ENCODE assay signal across 1 cellular context in the genomic region with DNA sequence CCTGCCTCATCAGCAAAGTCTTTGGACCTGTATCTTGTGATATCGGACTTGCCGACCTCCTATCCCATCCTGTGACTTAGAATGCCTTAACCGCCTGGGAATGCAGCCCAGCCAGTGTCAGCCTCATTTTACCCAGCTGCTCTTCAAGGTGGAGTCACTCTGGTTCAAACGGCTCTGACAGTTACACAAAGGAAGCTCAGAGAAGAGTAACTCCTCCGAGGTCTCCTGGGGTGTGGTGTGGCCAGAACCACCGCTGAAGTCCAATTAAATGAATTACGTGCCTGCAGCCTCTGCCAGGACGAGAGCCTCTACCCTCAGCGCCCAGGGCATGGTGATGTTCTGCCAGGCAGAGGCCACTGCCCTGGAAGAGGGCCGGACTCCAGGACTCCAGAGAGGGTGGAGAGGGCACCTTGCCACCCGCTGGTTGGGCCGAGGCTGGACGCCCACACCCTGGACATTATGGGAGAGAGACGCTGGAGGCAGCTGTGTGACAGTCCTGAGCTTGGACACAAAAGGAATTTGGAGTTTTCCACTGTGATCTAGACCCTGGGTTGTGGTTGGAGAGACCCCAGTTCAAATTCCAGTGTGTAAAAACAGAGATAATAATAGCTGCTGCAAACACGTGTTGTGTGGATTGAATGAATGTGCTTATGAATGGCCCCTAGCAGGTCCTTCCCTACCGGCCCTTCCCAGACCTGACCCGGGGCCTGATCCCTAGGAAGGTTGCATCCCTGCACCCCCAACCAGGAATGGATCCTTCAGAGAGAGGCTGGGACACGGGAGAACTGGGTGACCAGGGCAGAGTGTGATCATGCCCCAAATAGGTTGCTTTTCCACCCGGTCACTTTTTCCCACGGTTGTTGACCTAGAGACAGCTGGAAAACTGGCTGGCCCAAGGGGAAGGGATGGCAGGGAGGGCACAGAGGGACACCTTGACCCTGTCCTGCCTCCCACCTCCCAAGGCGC.
TF ChIP-seq lines count a peak whose summit lies in the region.

No MANE protein-coding gene starts in this region.

TF ChIP-seq in WTC11, 78 proteins besides CTCF, POLR2A, EP300 and RAD21 (continued from another document):
- TF ChIP-seq, protein P1, sequence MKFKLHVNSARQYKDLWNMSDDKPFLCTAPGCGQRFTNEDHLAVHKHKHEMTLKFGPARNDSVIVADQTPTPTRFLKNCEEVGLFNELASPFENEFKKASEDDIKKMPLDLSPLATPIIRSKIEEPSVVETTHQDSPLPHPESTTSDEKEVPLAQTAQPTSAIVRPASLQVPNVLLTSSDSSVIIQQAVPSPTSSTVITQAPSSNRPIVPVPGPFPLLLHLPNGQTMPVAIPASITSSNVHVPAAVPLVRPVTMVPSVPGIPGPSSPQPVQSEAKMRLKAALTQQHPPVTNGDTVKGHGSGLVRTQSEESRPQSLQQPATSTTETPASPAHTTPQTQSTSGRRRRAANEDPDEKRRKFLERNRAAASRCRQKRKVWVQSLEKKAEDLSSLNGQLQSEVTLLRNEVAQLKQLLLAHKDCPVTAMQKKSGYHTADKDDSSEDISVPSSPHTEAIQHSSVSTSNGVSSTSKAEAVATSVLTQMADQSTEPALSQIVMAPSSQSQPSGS (CRISPR knock-in tag; IDR thresholded peaks at IDR 0.05; ENCODE audit: borderline replicate concordance, low read depth), result no peak
- TF ChIP-seq, protein P2, sequence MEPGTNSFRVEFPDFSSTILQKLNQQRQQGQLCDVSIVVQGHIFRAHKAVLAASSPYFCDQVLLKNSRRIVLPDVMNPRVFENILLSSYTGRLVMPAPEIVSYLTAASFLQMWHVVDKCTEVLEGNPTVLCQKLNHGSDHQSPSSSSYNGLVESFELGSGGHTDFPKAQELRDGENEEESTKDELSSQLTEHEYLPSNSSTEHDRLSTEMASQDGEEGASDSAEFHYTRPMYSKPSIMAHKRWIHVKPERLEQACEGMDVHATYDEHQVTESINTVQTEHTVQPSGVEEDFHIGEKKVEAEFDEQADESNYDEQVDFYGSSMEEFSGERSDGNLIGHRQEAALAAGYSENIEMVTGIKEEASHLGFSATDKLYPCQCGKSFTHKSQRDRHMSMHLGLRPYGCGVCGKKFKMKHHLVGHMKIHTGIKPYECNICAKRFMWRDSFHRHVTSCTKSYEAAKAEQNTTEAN (CRISPR knock-in tag; IDR thresholded peaks at IDR 0.05), result no peak
- TF ChIP-seq, protein P3, sequence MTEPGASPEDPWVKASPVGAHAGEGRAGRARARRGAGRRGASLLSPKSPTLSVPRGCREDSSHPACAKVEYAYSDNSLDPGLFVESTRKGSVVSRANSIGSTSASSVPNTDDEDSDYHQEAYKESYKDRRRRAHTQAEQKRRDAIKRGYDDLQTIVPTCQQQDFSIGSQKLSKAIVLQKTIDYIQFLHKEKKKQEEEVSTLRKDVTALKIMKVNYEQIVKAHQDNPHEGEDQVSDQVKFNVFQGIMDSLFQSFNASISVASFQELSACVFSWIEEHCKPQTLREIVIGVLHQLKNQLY (CRISPR knock-in tag; IDR thresholded peaks at IDR 0.05), result no peak
- TF ChIP-seq ZNF219 (CRISPR knock-in tag; IDR thresholded peaks at IDR 0.05; ENCODE audit: borderline replicate concordance) (no peak), IRF2 (CRISPR knock-in tag; IDR thresholded peaks at IDR 0.05; ENCODE audit: borderline replicate concordance, low read depth) (no peak), ESRRA (CRISPR knock-in tag; IDR thresholded peaks at IDR 0.05; ENCODE audit: borderline replicate concordance) (no peak), ATF1 (CRISPR knock-in tag; IDR thresholded peaks at IDR 0.05) (no peak), JAZF1 (CRISPR knock-in tag; IDR thresholded peaks at IDR 0.05) (no peak), TP53 (CRISPR knock-in tag; IDR thresholded peaks at IDR 0.05) (no peak), ZNF138 (CRISPR knock-in tag; conservative IDR thresholded peaks at IDR 0.05) (no peak)
- TF ChIP-seq, protein P4, sequence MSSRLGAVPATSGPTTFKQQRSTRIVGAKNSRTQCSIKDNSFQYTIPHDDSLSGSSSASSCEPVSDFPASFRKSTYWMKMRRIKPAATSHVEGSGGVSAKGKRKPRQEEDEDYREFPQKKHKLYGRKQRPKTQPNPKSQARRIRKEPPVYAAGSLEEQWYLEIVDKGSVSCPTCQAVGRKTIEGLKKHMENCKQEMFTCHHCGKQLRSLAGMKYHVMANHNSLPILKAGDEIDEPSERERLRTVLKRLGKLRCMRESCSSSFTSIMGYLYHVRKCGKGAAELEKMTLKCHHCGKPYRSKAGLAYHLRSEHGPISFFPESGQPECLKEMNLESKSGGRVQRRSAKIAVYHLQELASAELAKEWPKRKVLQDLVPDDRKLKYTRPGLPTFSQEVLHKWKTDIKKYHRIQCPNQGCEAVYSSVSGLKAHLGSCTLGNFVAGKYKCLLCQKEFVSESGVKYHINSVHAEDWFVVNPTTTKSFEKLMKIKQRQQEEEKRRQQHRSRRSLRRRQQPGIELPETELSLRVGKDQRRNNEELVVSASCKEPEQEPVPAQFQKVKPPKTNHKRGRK (CRISPR knock-in tag; IDR thresholded peaks at IDR 0.05; ENCODE audit: borderline replicate concordance), result no peak
- TF ChIP-seq, protein P5, sequence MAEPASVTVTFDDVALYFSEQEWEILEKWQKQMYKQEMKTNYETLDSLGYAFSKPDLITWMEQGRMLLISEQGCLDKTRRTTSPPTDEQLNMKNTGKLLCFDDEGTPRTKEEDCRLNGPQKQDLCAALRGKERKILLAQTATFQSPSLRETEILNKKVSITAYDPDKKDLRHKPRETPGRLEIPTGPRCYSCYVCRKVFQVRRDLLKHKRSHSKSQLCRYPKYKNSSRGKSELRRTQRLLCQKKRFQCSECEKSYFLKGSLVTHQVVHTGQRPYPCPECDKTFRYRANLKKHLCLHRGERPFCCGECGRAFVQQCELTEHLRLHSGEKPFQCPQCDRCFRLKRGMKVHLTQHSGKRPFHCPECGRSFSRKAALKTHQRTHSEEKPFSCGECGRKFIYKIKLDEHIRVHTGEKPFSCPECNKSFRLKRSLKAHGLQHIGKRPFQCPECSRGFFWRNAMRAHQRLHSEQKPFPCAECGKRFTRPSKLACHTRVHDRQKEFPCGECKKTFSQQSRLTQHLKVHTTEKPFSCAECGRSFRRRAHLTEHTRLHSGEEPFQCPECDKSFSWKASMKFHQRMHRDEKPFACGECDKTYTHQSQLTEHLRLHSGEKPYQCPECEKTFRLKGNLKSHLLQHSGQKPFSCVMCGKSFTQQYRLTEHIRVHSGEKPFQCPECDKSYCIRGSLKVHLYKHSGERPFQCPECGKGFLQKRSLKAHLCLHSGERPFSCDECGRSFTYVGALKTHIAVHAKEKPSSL (CRISPR knock-in tag; conservative IDR thresholded peaks at IDR 0.05), result no peak
- TF ChIP-seq, protein P6, sequence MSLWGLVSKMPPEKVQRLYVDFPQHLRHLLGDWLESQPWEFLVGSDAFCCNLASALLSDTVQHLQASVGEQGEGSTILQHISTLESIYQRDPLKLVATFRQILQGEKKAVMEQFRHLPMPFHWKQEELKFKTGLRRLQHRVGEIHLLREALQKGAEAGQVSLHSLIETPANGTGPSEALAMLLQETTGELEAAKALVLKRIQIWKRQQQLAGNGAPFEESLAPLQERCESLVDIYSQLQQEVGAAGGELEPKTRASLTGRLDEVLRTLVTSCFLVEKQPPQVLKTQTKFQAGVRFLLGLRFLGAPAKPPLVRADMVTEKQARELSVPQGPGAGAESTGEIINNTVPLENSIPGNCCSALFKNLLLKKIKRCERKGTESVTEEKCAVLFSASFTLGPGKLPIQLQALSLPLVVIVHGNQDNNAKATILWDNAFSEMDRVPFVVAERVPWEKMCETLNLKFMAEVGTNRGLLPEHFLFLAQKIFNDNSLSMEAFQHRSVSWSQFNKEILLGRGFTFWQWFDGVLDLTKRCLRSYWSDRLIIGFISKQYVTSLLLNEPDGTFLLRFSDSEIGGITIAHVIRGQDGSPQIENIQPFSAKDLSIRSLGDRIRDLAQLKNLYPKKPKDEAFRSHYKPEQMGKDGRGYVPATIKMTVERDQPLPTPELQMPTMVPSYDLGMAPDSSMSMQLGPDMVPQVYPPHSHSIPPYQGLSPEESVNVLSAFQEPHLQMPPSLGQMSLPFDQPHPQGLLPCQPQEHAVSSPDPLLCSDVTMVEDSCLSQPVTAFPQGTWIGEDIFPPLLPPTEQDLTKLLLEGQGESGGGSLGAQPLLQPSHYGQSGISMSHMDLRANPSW (CRISPR knock-in tag; conservative IDR thresholded peaks at IDR 0.05; ENCODE audit: low read depth), result no peak
